Comparison of ENCODE assay signal across 9 cellular contexts in genomic region chr20:45771182-45771759, GRCh38. TPM values are rescaled to one million over a fixed set of nuclear protein-coding genes. Genes with fewer than 3 reads are reported as not detected.
A peak's percentile ranks its signal among the peaks of the same experiment; 100 is the strongest.
DNase-seq lines count a peak whose midpoint lies in the region; ATAC-seq and TF ChIP-seq lines count a peak whose summit lies in the region.
"Had no signal": no experiment of that assay in that cellular context is flagged by ENCODE, and none has a peak within 500 bp of the region (broad histone marks: within the 10 kb centered on the region; RNA-seq: fewer than 3 reads in every experiment).

No MANE protein-coding gene starts in this region.

- H3K27me3 ChIP-seq in gastroesophageal sphincter = no peaks in the 10 kb centered on the region

- peak; percentile 78 for ATAC-seq in gastroesophageal sphincter
- no peak for ATAC-seq in HG02870 (IDR thresholded peaks at IDR 0.05; ENCODE audit: unreplicated experiment)

- no peaks in the 10 kb centered on the region for H3K9me3 ChIP-seq in gastroesophageal sphincter

- TF ChIP-seq POLR2A in gastroesophageal sphincter (IDR thresholded peaks at IDR 0.05) = no peak

- H3K36me3 ChIP-seq in gastroesophageal sphincter = no peaks in the 10 kb centered on the region

- no peak overlapping the region for H3K4me3 ChIP-seq in gastroesophageal sphincter

- no peak for TF ChIP-seq EP300 in gastroesophageal sphincter (IDR thresholded peaks at IDR 0.05)

- WGBS in gastroesophageal sphincter (ENCODE audit: low coverage in 1 of 2), 2 donors = 20% methylated on average over 2 of the region's 5 CpGs; no CpG with 5 or more reads in 1 of the 2 donors

- DNase-seq in EL = peak; percentile 76
- DNase-seq in M059J (ENCODE audit: low read depth) = peak; percentile 84
- DNase-seq in SHP77 treated with DMSO at 0.1 percent for 48 hours (lab: John Stamatoyannopoulos, UW) = peak; percentile 47
- peak; percentile 67 for DNase-seq in activated T-helper 9 cell treated with anti-CD3 and anti-CD28 coated beads, Interleukin-2, amount 50 U/mL, for 16 hours (ENCODE audit: low read depth)
- DNase-seq in occipital lobe (lab: John Stamatoyannopoulos, UW) = peak; percentile 52
- peak in 45 of 49 donors; percentile 12 to 83 (median 62) for DNase-seq in substantia nigra (lab: John Stamatoyannopoulos, UW)

- peaks cover 0 to 16% (median 6%) of the 10 kb centered on the region in 3 donors for H3K4me1 ChIP-seq in gastroesophageal sphincter

- peak overlapping the region in 3 of 4 donors; percentile 59 to 69 (median 64) for H3K27ac ChIP-seq in gastroesophageal sphincter
- H3K27ac ChIP-seq in substantia nigra (ENCODE audit: low read depth, low read length, poor library complexity, severe bottlenecking) = no peak overlapping the region

- peak; percentile 92 to 98 (median 96) for TF ChIP-seq CTCF in gastroesophageal sphincter (IDR thresholded peaks at IDR 0.05)

RNA-seq across cellular contexts. Expression of gene WFDC3, which starts 20.4 kb away (rescaled TPM):
- 0.42 TPM in 1 of 2 replicates, not detected in the other for total RNA-seq in M059J (2014; rRNA removed; shearing (Covaris generic))
- total RNA-seq in gastroesophageal sphincter = 1 to 10 TPM in 1 of 4 donors, not detected in 3; 2.3 TPM
- not detected for total RNA-seq in occipital lobe
- total RNA-seq: mononuclear cell had no signal

RNA-seq across cellular contexts. Expression of gene DNTTIP1, which starts 20.5 kb away (rescaled TPM):
- 50.2 and 57.6 TPM in 2 replicates for total RNA-seq in M059J (2014; rRNA removed; shearing (Covaris generic))
- total RNA-seq in gastroesophageal sphincter (10 to 100 TPM; 21.8 to 33.3 (median 27.8) TPM), occipital lobe (9.2 TPM)

RNA-seq across cellular contexts. Expression of gene UBE2C, which starts 41.2 kb away (rescaled TPM):
- 435 and 579 TPM in 2 replicates for total RNA-seq in M059J (2014; rRNA removed; shearing (Covaris generic))
- total RNA-seq in gastroesophageal sphincter = under 1 TPM in 1 of 4 donors, not detected in 3; 0.72 TPM
- total RNA-seq in occipital lobe = 6.9 TPM

RNA-seq across cellular contexts. Expression of gene SPINT4, which starts 49.1 kb away (rescaled TPM):
- not detected in 2 replicates for total RNA-seq in M059J (2014; rRNA removed; shearing (Covaris generic))
- total RNA-seq in gastroesophageal sphincter = not detected
- not detected for total RNA-seq in occipital lobe
- total RNA-seq: mononuclear cell had no signal

RNA-seq across cellular contexts. Expression of gene TNNC2, which starts 55.8 kb away (rescaled TPM):
- not detected in 2 replicates for total RNA-seq in M059J (2014; rRNA removed; shearing (Covaris generic))
- total RNA-seq in gastroesophageal sphincter (1 to 10 TPM in 3 of 4 donors, not detected in 1; 1.0 to 6.3 (median 1.3) TPM), occipital lobe (1.2 TPM)

Comparison
In these comparisons a context has a peak if more than half of its experiments do, and no peak if none do; other contexts are left out.
1. RNA of gene UBE2C, which starts 41.2 kb away (total RNA-seq): 435 to 579 TPM in M059J; 6.9 TPM in occipital lobe (single experiment) and 0.72 TPM in gastroesophageal sphincter; every median in the first group is over 10 times any median in the second.
2. Peak in every context shown above with its lines, with median percentiles within 50 percentile points of each other: DNase-seq.